Comparison of ENCODE assay signal across 1 cellular context in genomic region chr20:17856024-17856564, GRCh38.
A peak's percentile ranks its signal among the peaks of the same experiment; 100 is the strongest.
TF ChIP-seq lines count a peak whose summit lies in the region.

No MANE protein-coding gene starts in this region.

TF ChIP-seq in HepG2, 621 proteins besides CTCF, POLR2A, EP300 and RAD21 (continued from another document and continues in another):
- TF ChIP-seq ZBTB25 (CRISPR knock-in tag; IDR thresholded peaks at IDR 0.05): peak; percentile 16; the same call in 1 of the 2 replicates
- TF ChIP-seq ZNF121 (CRISPR knock-in tag; IDR thresholded peaks at IDR 0.05): peak; percentile 39; the same call in 1 of the 2 replicates
- TF ChIP-seq ATAD3A (CRISPR knock-in tag; IDR thresholded peaks at IDR 0.05): no peak
- TF ChIP-seq TBX3 (IDR thresholded peaks at IDR 0.05; ENCODE audit: borderline replicate concordance): peak; percentile 77
- TF ChIP-seq YEATS2 (CRISPR knock-in tag; IDR thresholded peaks at IDR 0.05; ENCODE audit: borderline replicate concordance): peak; percentile 61; the same call in 1 of the 2 replicates
- TF ChIP-seq ZBTB37 (CRISPR knock-in tag; IDR thresholded peaks at IDR 0.05): peak; percentile 91
- peak; percentile 43; the same call in 1 of the 2 replicates for TF ChIP-seq KDM2A (CRISPR knock-in tag; IDR thresholded peaks at IDR 0.05; ENCODE audit: borderline replicate concordance, low read depth)
- TF ChIP-seq ZFYVE20 (CRISPR knock-in tag; IDR thresholded peaks at IDR 0.05; ENCODE audit: borderline replicate concordance, low read depth): no peak
- 0 out of 2 replicates have a peak, but pooled peaks have one; percentile 41 for TF ChIP-seq NFYC (CRISPR knock-in tag; IDR thresholded peaks at IDR 0.05)
- TF ChIP-seq FOXO1 (CRISPR knock-in tag; IDR thresholded peaks at IDR 0.05): peak; percentile 95
- TF ChIP-seq ISX (CRISPR knock-in tag; conservative IDR thresholded peaks at IDR 0.05): no peak
- TF ChIP-seq ZBTB46 (CRISPR knock-in tag; IDR thresholded peaks at IDR 0.05; ENCODE audit: borderline replicate concordance): peak; percentile 92; the same call in 1 of the 2 replicates
- no peak for TF ChIP-seq TBP (CRISPR knock-in tag; IDR thresholded peaks at IDR 0.05)
- no peak; the same call in 1 of the 2 replicates for TF ChIP-seq FOSL1 (CRISPR knock-in tag; IDR thresholded peaks at IDR 0.05; ENCODE audit: borderline replicate concordance)
- TF ChIP-seq HHEX (CRISPR knock-in tag; IDR thresholded peaks at IDR 0.05): peak; percentile 54; the same call in 1 of the 2 replicates
- peak; percentile 84 for TF ChIP-seq TGIF2 (CRISPR knock-in tag; IDR thresholded peaks at IDR 0.05)
- peak; percentile 85 for TF ChIP-seq PPARG (CRISPR knock-in tag; conservative IDR thresholded peaks at IDR 0.05)
- TF ChIP-seq SIX4 (CRISPR knock-in tag; IDR thresholded peaks at IDR 0.05): peak; percentile 42
- no peak for TF ChIP-seq ZNF562 (CRISPR knock-in tag; IDR thresholded peaks at IDR 0.05; ENCODE audit: borderline replicate concordance)
- TF ChIP-seq ZNF780A (CRISPR knock-in tag; IDR thresholded peaks at IDR 0.05): no peak
- TF ChIP-seq ZNF556 (CRISPR knock-in tag; IDR thresholded peaks at IDR 0.05; ENCODE audit: borderline replicate concordance): no peak
- TF ChIP-seq ZNF563 (CRISPR knock-in tag; IDR thresholded peaks at IDR 0.05): 0 out of 2 replicates have a peak, but pooled peaks have one; percentile 32
- TF ChIP-seq MYPOP (CRISPR knock-in tag; IDR thresholded peaks at IDR 0.05): peak; percentile 42; the same call in 1 of the 2 replicates
- TF ChIP-seq AHDC1 (CRISPR knock-in tag; IDR thresholded peaks at IDR 0.05; ENCODE audit: borderline replicate concordance): peak; percentile 35; the same call in 1 of the 2 replicates
- peak; percentile 56; the same call in 1 of the 2 replicates for TF ChIP-seq ZNF782 (CRISPR knock-in tag; IDR thresholded peaks at IDR 0.05; ENCODE audit: borderline replicate concordance)
- no peak for TF ChIP-seq ZNF101 (CRISPR knock-in tag; IDR thresholded peaks at IDR 0.05; ENCODE audit: borderline replicate concordance, low read depth)
- TF ChIP-seq KAT7 (CRISPR knock-in tag; IDR thresholded peaks at IDR 0.05; ENCODE audit: borderline replicate concordance): peak; percentile 72; the same call in 1 of the 2 replicates
- TF ChIP-seq CHD4 (IDR thresholded peaks at IDR 0.05; ENCODE audit: borderline replicate concordance, low read length): 0 out of 2 replicates have a peak, but pooled peaks have one; percentile 19
- TF ChIP-seq ZNF44 (CRISPR knock-in tag; IDR thresholded peaks at IDR 0.05): 0 out of 2 replicates have a peak, but pooled peaks have one; percentile 48
- peak; percentile 86; the same call in 1 of the 2 replicates for TF ChIP-seq ZNF768 (CRISPR knock-in tag; IDR thresholded peaks at IDR 0.05)
- TF ChIP-seq ZFP90 (CRISPR knock-in tag; IDR thresholded peaks at IDR 0.05; ENCODE audit: borderline replicate concordance): no peak
- peak; percentile 89 for TF ChIP-seq HMG20A (CRISPR knock-in tag; IDR thresholded peaks at IDR 0.05; ENCODE audit: borderline replicate concordance)
- TF ChIP-seq SNAI1 (CRISPR knock-in tag; IDR thresholded peaks at IDR 0.05; ENCODE audit: borderline replicate concordance): no peak
- peak; percentile 59; the same call in 1 of the 2 replicates for TF ChIP-seq SKIL (CRISPR knock-in tag; IDR thresholded peaks at IDR 0.05; ENCODE audit: borderline replicate concordance)
- TF ChIP-seq ZNF629 (CRISPR knock-in tag; conservative IDR thresholded peaks at IDR 0.05): peak; percentile 93
- TF ChIP-seq PRMT3 (CRISPR knock-in tag; IDR thresholded peaks at IDR 0.05; ENCODE audit: borderline replicate concordance, low read depth): no peak
- TF ChIP-seq GTF2F1 (IDR thresholded peaks at IDR 0.05; ENCODE audit: low read length): no peak
- TF ChIP-seq ZNF543 (CRISPR knock-in tag; IDR thresholded peaks at IDR 0.05): peak; percentile 63; the same call in 1 of the 2 replicates
- TF ChIP-seq POGK (CRISPR knock-in tag; conservative IDR thresholded peaks at IDR 0.05): 0 out of 2 replicates have a peak, but pooled peaks have one; percentile 50
- TF ChIP-seq ONECUT2 (CRISPR knock-in tag; IDR thresholded peaks at IDR 0.05): peak; percentile 54
- no peak for TF ChIP-seq KDM5B (CRISPR knock-in tag; IDR thresholded peaks at IDR 0.05; ENCODE audit: borderline replicate concordance)
- peak; percentile 73 for TF ChIP-seq JUND (CRISPR knock-in tag; IDR thresholded peaks at IDR 0.05)
- peak; percentile 92 for TF ChIP-seq HMG20B (CRISPR knock-in tag; conservative IDR thresholded peaks at IDR 0.05)
- no peak for TF ChIP-seq ZNF224 (CRISPR knock-in tag; IDR thresholded peaks at IDR 0.05)
- peak; percentile 48; the same call in 1 of the 2 replicates for TF ChIP-seq KDM4B (CRISPR knock-in tag; IDR thresholded peaks at IDR 0.05)
- TF ChIP-seq ZNF331 (CRISPR knock-in tag; IDR thresholded peaks at IDR 0.05): peak; percentile 85
- 0 out of 2 replicates have a peak, but pooled peaks have one; percentile 50 for TF ChIP-seq KMT2A (CRISPR knock-in tag; IDR thresholded peaks at IDR 0.05)
- peak; percentile 64; the same call in 1 of the 2 replicates for TF ChIP-seq ETV6 (CRISPR knock-in tag; conservative IDR thresholded peaks at IDR 0.05)
- TF ChIP-seq ZNF281 (CRISPR knock-in tag; IDR thresholded peaks at IDR 0.05; ENCODE audit: borderline replicate concordance): peak; percentile 74; the same call in 1 of the 2 replicates
- no peak for TF ChIP-seq ZNF879 (CRISPR knock-in tag; IDR thresholded peaks at IDR 0.05)
